In genomic region chr18:5543036-5543671, GRCh38 we compare ENCODE assay signal across 9 cellular contexts. TPM values are rescaled to one million over a fixed set of nuclear protein-coding genes. Genes with fewer than 3 reads are reported as not detected.
DNase-seq lines count a peak whose midpoint lies in the region; ATAC-seq and FAIRE-seq lines count a peak whose summit lies in the region.
"Had no signal": no experiment of that assay in that cellular context is flagged by ENCODE, and none has a peak within 500 bp of the region (broad histone marks: within the 10 kb centered on the region; RNA-seq: fewer than 3 reads in every experiment).

No MANE protein-coding gene starts in this region.

- FAIRE-seq in urothelium cell line (lab: Jason Lieb, UNC): no peak

- H3K36me3 Mint-ChIP-seq in activated naive CD8-positive, alpha-beta T cell treated with anti-CD3 and anti-CD28 coated beads for 36 hours: no peaks in the 10 kb centered on the region
- no peaks in the 10 kb centered on the region for H3K36me3 Mint-ChIP-seq in activated naive CD8-positive, alpha-beta T cell treated with anti-CD3 and anti-CD28 coated beads, Interleukin-2, amount 50 U/mL, for 24 hours (ENCODE audit: low read depth)

- H3K27me3 ChIP-seq in ectodermal cell (ENCODE audit: control insufficient read depth, insufficient read depth, low read length, poor library complexity, severe bottlenecking) (peaks cover 42% of the 10 kb centered on the region), mesendoderm (ENCODE audit: insufficient read depth, low read length, poor library complexity) (no peaks in the 10 kb centered on the region)

- peaks cover 8% of the 10 kb centered on the region for H3K4me1 ChIP-seq in ectodermal cell (ENCODE audit: control insufficient read depth, insufficient read depth, low read length)
- H3K4me1 ChIP-seq in mesendoderm (ENCODE audit: control insufficient read depth, low read depth, low read length): peaks cover 2% of the 10 kb centered on the region

- no peaks in the 10 kb centered on the region for H3K9me3 ChIP-seq in ectodermal cell (ENCODE audit: control insufficient read depth, low read length)

- H3K27ac ChIP-seq in ectodermal cell (ENCODE audit: insufficient read depth, low read depth, low read length, poor library complexity, severe bottlenecking): no peak overlapping the region
- H3K27ac ChIP-seq in mesendoderm (ENCODE audit: low read depth, low read length): peak overlapping the region; percentile 82

- peak overlapping the region; percentile 58 for H3K4me2 ChIP-seq in mesendoderm (ENCODE audit: low read length)

- H3K9ac ChIP-seq in mesendoderm (ENCODE audit: low read length): peak overlapping the region; percentile 90

- no peak overlapping the region for H4K5ac ChIP-seq in mesendoderm (ENCODE audit: low read length)

- H3K4ac ChIP-seq in mesendoderm (ENCODE audit: low read depth, low read length): peak overlapping the region; percentile 95

- peak overlapping the region; percentile 86 for H2BK120ac ChIP-seq in mesendoderm (ENCODE audit: low read depth, low read length)

- no peak overlapping the region for H3K27ac Mint-ChIP-seq in activated naive CD8-positive, alpha-beta T cell treated with anti-CD3 and anti-CD28 coated beads for 36 hours
- H3K27ac Mint-ChIP-seq in activated naive CD8-positive, alpha-beta T cell treated with anti-CD3 and anti-CD28 coated beads, Interleukin-2, amount 50 U/mL, for 24 hours: no peak overlapping the region

- DNase-seq in activated naive CD8-positive, alpha-beta T cell treated with anti-CD3 and anti-CD28 coated beads for 36 hours: peak; percentile 3
- DNase-seq in activated naive CD8-positive, alpha-beta T cell treated with anti-CD3 and anti-CD28 coated beads, Interleukin-2, amount 50 U/mL, for 24 hours: no peak
- DNase-seq in mesendoderm (peak; percentile 65), urothelium cell line (ENCODE audit: low spot score) (peak; percentile 68), left lobe of liver (ENCODE audit: low spot score) (no peak)
- DNase-seq: DND-41 had no signal

- peaks cover 59% of the 10 kb centered on the region for H3K27me3 Mint-ChIP-seq in activated naive CD8-positive, alpha-beta T cell treated with anti-CD3 and anti-CD28 coated beads for 36 hours
- peaks cover 46% of the 10 kb centered on the region for H3K27me3 Mint-ChIP-seq in activated naive CD8-positive, alpha-beta T cell treated with anti-CD3 and anti-CD28 coated beads, Interleukin-2, amount 50 U/mL, for 24 hours

- H3K79me2 ChIP-seq in mesendoderm (ENCODE audit: control insufficient read depth, insufficient read depth, low read length): peaks cover 4% of the 10 kb centered on the region

- ATAC-seq in activated naive CD8-positive, alpha-beta T cell treated with anti-CD3 and anti-CD28 coated beads, Interleukin-2, amount 50 U/mL, for 24 hours: no peak
- ATAC-seq in GM19395 (IDR thresholded peaks at IDR 0.05; ENCODE audit: unreplicated experiment) (no peak), left lobe of liver (no peak), GM21515 (IDR thresholded peaks at IDR 0.05; ENCODE audit: unreplicated experiment) (no peak)

- peak overlapping the region; percentile 46 for H2BK15ac ChIP-seq in mesendoderm (replicated peaks; ENCODE audit: low read depth)

- H3K9me3 Mint-ChIP-seq in activated naive CD8-positive, alpha-beta T cell treated with anti-CD3 and anti-CD28 coated beads for 36 hours: no peaks in the 10 kb centered on the region
- no peaks in the 10 kb centered on the region for H3K9me3 Mint-ChIP-seq in activated naive CD8-positive, alpha-beta T cell treated with anti-CD3 and anti-CD28 coated beads, Interleukin-2, amount 50 U/mL, for 24 hours

- H2BK5ac ChIP-seq in mesendoderm (ENCODE audit: low read length): peak overlapping the region; percentile 42

- no peak overlapping the region for H4K8ac ChIP-seq in mesendoderm (ENCODE audit: low read depth, low read length)

- H3K79me1 ChIP-seq in mesendoderm (ENCODE audit: low read length): peaks cover under 1% of the 10 kb centered on the region

- peak overlapping the region; percentile 77 for H3K18ac ChIP-seq in mesendoderm (ENCODE audit: low read length)

- H3K23ac ChIP-seq in mesendoderm (ENCODE audit: low read length): peak overlapping the region; percentile 89

- H2AK5ac ChIP-seq in mesendoderm (ENCODE audit: low read length): no peak overlapping the region

- H3K4me3 Mint-ChIP-seq in activated naive CD8-positive, alpha-beta T cell treated with anti-CD3 and anti-CD28 coated beads for 36 hours: no peak overlapping the region
- H3K4me3 Mint-ChIP-seq in activated naive CD8-positive, alpha-beta T cell treated with anti-CD3 and anti-CD28 coated beads, Interleukin-2, amount 50 U/mL, for 24 hours: no peak overlapping the region

- H3K56ac ChIP-seq in mesendoderm (ENCODE audit: low read length): peak overlapping the region; percentile 93

- H3K4me3 ChIP-seq in ectodermal cell (ENCODE audit: insufficient read depth, low read depth, low read length): peak overlapping the region; percentile 60
- H3K4me3 ChIP-seq in mesendoderm (ENCODE audit: low read length): peak overlapping the region; percentile 73

- H3K4me1 Mint-ChIP-seq in activated naive CD8-positive, alpha-beta T cell treated with anti-CD3 and anti-CD28 coated beads for 36 hours: peaks cover 2% of the 10 kb centered on the region
- peaks cover 5% of the 10 kb centered on the region for H3K4me1 Mint-ChIP-seq in activated naive CD8-positive, alpha-beta T cell treated with anti-CD3 and anti-CD28 coated beads, Interleukin-2, amount 50 U/mL, for 24 hours

- 0 to 1% methylated on average over 82 of the region's 82 CpGs for whole genome bisulfite sequencing in ectodermal cell, 2 experiments
- no CpG with 5 or more reads among the region's 82 CpGs for WGBS in mesendoderm (ENCODE audit: extremely low coverage, insufficient coverage, low lambda C conversion rate)

- H3K36me3 ChIP-seq in ectodermal cell (ENCODE audit: control insufficient read depth, insufficient read depth, low read length): no peaks in the 10 kb centered on the region
- H3K36me3 ChIP-seq in mesendoderm (ENCODE audit: control insufficient read depth, insufficient read depth, low read length): no peaks in the 10 kb centered on the region

RNA-seq across cellular contexts. Expression of gene EPB41L3, which starts 0.6 kb away (rescaled TPM):
- 1 to 10 TPM in 1 of 2 experiments, under 1 TPM in 1; 0.80 to 1.1 TPM for total RNA-seq in activated naive CD8-positive, alpha-beta T cell treated with anti-CD3 and anti-CD28 coated beads for 36 hours
- polyA plus RNA-seq in ectodermal cell (2013, experiment 1 of 4): 9.4 TPM
- polyA plus RNA-seq in ectodermal cell (2013, experiment 2 of 4): 9.3 TPM
- polyA plus RNA-seq in ectodermal cell (2013, experiment 3 of 4): 13.9 TPM
- polyA plus RNA-seq in ectodermal cell (2013, experiment 4 of 4): 12.0 TPM
- polyA plus RNA-seq in mesendoderm (2013, experiment 1 of 2): 26.7 TPM
- 26.2 TPM for polyA plus RNA-seq in mesendoderm (2013, experiment 2 of 2)
- 4.0 TPM for total RNA-seq in left lobe of liver

Comparison
In these comparisons a context has a peak if more than half of its experiments do, and no peak if none do; other contexts are left out.
1. DNase-seq: peak in activated naive CD8-positive, alpha-beta T cell treated with anti-CD3 and anti-CD28 coated beads for 36 hours (single experiment), mesendoderm (single experiment) and urothelium cell line (single experiment); none in activated naive CD8-positive, alpha-beta T cell treated with anti-CD3 and anti-CD28 coated beads, Interleukin-2, amount 50 U/mL, for 24 hours (single experiment) and left lobe of liver (single experiment).